ENCODE assay signal across 8 cellular contexts in the genomic region with DNA sequence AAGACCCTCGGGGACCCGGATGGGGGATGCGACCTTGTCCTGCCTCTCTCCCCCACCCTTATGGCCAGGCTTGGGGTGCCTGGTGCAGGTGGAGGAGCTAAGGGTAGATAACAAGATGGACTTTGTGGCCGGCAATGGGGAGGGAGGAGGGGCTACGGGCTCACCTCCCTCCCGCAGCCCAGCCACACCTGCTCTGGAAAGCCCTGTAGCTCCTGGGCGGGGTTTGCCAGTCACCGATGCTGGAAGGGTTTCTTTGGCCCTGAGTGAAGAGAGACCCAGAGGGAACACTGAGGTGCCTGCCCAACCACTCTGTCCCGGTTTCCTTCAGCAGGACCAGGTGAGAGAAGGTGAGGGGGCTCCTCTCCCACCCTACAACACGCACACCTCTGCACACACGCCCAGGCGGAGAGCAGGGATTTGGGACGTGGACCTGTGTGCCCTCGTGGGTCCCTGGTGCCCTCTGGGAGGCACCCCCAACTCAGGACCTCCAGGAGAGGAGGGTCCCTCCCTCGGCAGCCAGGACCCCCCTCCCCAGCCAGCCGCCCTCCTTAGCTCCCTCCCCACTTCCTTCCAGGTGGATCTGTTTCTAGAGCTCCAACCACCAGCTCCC. TPM values are rescaled to one million over a fixed set of nuclear protein-coding genes. Genes with fewer than 3 reads are reported as not detected.
DNase-seq lines count a peak whose midpoint lies in the region; ATAC-seq and TF ChIP-seq lines count a peak whose summit lies in the region.

A gene (plus strand): TSS at position 229 of the 610 bp plus-strand sequence. CDS start 6,986 bp downstream, outside the sequence.

- H3K27me3 Mint-ChIP-seq in chondrocyte (ENCODE audit: low read depth) = peaks cover 10% of the 10 kb centered on the region

- no peak within 1 kb of the TSS for H3K27ac Mint-ChIP-seq in chondrocyte (ENCODE audit: unreplicated experiment)

- H3K9me3 ChIP-seq in A673 (ENCODE audit: low read depth, low read length, poor library complexity, severe bottlenecking) (no peaks in the 10 kb centered on the region), mucosa of descending colon (no peaks in the 10 kb centered on the region)

- peak; percentile 88 for ATAC-seq in mucosa of descending colon
- no peak for ATAC-seq in HG03571 (IDR thresholded peaks at IDR 0.05; ENCODE audit: unreplicated experiment)
- ATAC-seq in GM18517 (IDR thresholded peaks at IDR 0.05; ENCODE audit: unreplicated experiment) = no peak
- no peak for ATAC-seq in HG03520 (IDR thresholded peaks at IDR 0.05; ENCODE audit: unreplicated experiment)

- intact Hi-C loops in A673 (cut with micrococcal nuclease; ENCODE audit: unreplicated experiment) = no loop called here
- intact Hi-C loops in mucosa of descending colon (cut with DNase I, micrococcal nuclease) = no loop called here

- no peaks in the 10 kb centered on the region for H3K9me3 Mint-ChIP-seq in chondrocyte (ENCODE audit: low read depth)

- CTCF ChIA-PET in A673 (lab: Charles Lee) = no interaction called here

- H3K4me1 ChIP-seq in A673 (ENCODE audit: insufficient read depth, low read length, poor library complexity, severe bottlenecking) = peaks cover 10% of the 10 kb centered on the region
- peaks cover 4% of the 10 kb centered on the region for H3K4me1 ChIP-seq in mucosa of descending colon (ENCODE audit: low read depth)

- H3K4me3 ChIP-seq in A673 (ENCODE audit: low read depth, low read length, poor library complexity, severe bottlenecking) = peak within 1 kb of the TSS; percentile 27
- H3K4me3 ChIP-seq in mucosa of descending colon = peak within 1 kb of the TSS; percentile 42

- TF ChIP-seq CTCF in A673 (conservative IDR thresholded peaks at IDR 0.05; ENCODE audit: low read depth, low read length) (no peak), chondrocyte (IDR thresholded peaks at IDR 0.05) (no peak), mucosa of descending colon (IDR thresholded peaks at IDR 0.05) (no peak)

- BruUV-seq in A673 (replicated peaks; lab: Mats Ljungman, UMichigan) = no TSS peak

- peaks cover 10% of the 10 kb centered on the region for H3K4me1 Mint-ChIP-seq in chondrocyte (ENCODE audit: low read depth)

- no peaks in the 10 kb centered on the region for H3K27me3 ChIP-seq in A673 (replicated peaks; ENCODE audit: insufficient read depth, low read depth, low read length, poor library complexity)

- peak within 1 kb of the TSS; percentile 50 for H3K4me3 Mint-ChIP-seq in chondrocyte (ENCODE audit: unreplicated experiment)

- DNase-seq in A673 (ENCODE audit: low spot score) (no peak), NCI-H128 (lab: John Stamatoyannopoulos, UW; ENCODE audit: unreplicated experiment) (peak; percentile 6), chondrocyte (ENCODE audit: low spot score) (no peak), mucosa of descending colon (peak; percentile 88 to 90 (median 89)), NCI-H1694 treated with DMSO at 0.1 percent for 48 hours (lab: John Stamatoyannopoulos, UW) (no peak)

- peak within 1 kb of the TSS; percentile 50 for H3K27ac ChIP-seq in A673 (ENCODE audit: low read depth, low read length, poor library complexity, severe bottlenecking)

- H3K36me3 Mint-ChIP-seq in chondrocyte (ENCODE audit: low read depth) = peaks cover 2% of the 10 kb centered on the region

- POLR2A ChIA-PET in A673 (lab: Charles Lee; ENCODE audit: low non-redundant PET) = no interaction called here

- H3K36me3 ChIP-seq in A673 (ENCODE audit: insufficient read depth, low read length, poor library complexity, severe bottlenecking) (no peaks in the 10 kb centered on the region), mucosa of descending colon (ENCODE audit: low read depth) (no peaks in the 10 kb centered on the region)

RNA-seq across cellular contexts. Expression of the gene that starts here (rescaled TPM):
- total RNA-seq in A673 (2021) (not detected in 2 replicates), chondrocyte (not detected in 3 replicates), mucosa of descending colon (100 to 1,000 TPM in 2 of 3 donors, 10 to 100 TPM in 1; 44.7 to 137 (median 116) TPM)

Comparison
In these comparisons a context has a peak if more than half of its experiments do, and no peak if none do; other contexts are left out.
1. RNA of the gene that starts here (total RNA-seq): 44.7 to 137 TPM in mucosa of descending colon; not detected in A673 and not detected in chondrocyte; every median in the first group is over 10 times any median in the second.
2. DNase-seq: peak in NCI-H128 (single experiment) and mucosa of descending colon (3 of 3); none in A673 (single experiment), chondrocyte (single experiment) and NCI-H1694 treated with DMSO at 0.1 percent for 48 hours (single experiment).